Comparison of ENCODE assay signal across 9 cellular contexts in genomic region chr6:7910298-7910653, GRCh38. TPM values are rescaled to one million over a fixed set of nuclear protein-coding genes. Genes with fewer than 3 reads are reported as not detected.
DNase-seq lines count a peak whose midpoint lies in the region; ATAC-seq and TF ChIP-seq lines count a peak whose summit lies in the region.
"Had no signal": no experiment of that assay in that cellular context is flagged by ENCODE, and none has a peak within 500 bp of the region (broad histone marks: within the 10 kb centered on the region; RNA-seq: fewer than 3 reads in every experiment).

No MANE protein-coding gene starts in this region.

- intact Hi-C loops in colonic mucosa (cut with DNase I): loop anchor here (10.0 kb wide), 1 partner anchor 185 kb away; the partner anchor contains the start of gene BMP6

- H3K4me3 ChIP-seq in colonic mucosa: peak overlapping the region; percentile 74

- ATAC-seq in activated T-cell treated with anti-CD3 and anti-CD28 coated beads, Interleukin-2, amount 50 U/mL, for 4 hours: peak; percentile 58 to 59
- peak; percentile 25 for ATAC-seq in HG03159 (IDR thresholded peaks at IDR 0.05; ENCODE audit: unreplicated experiment)
- ATAC-seq in naive thymus-derived CD8-positive, alpha-beta T cell: peak; percentile 54 to 59

- H3K4me1 Mint-ChIP-seq in activated T-cell treated with anti-CD3 and anti-CD28 coated beads, Interleukin-2, amount 50 U/mL, for 4 hours (ENCODE audit: low read depth): peaks cover 9% of the 10 kb centered on the region
- peaks cover 5 to 14% (median 8%) of the 10 kb centered on the region in 4 donors for H3K4me1 Mint-ChIP-seq in naive thymus-derived CD8-positive, alpha-beta T cell

- no peaks in the 10 kb centered on the region for H3K4me1 ChIP-seq in colonic mucosa

- peak overlapping the region; percentile 57 for H3K27ac ChIP-seq in colonic mucosa

- DNase-seq in activated T-cell treated with anti-CD3 and anti-CD28 coated beads, Interleukin-2, amount 50 U/mL, for 4 hours: no peak
- DNase-seq in activated T-cell treated with anti-CD3 and anti-CD28 coated beads for 4 hours (no peak), colonic mucosa (no peak), NCI-H1105 (lab: John Stamatoyannopoulos, UW) (no peak), EL (no peak)
- DNase-seq in naive thymus-derived CD8-positive, alpha-beta T cell: no peak
- DNase-seq in activated CD4-positive, alpha-beta T cell treated with anti-CD3 and anti-CD28 coated beads, Interleukin-2, amount 50 U/mL, for 4 hours: no peak

- H3K9ac ChIP-seq in colonic mucosa (ENCODE audit: low read depth in 2 of 2, low read length in 2 of 2): peak overlapping the region in 1 of 2 donors; percentile 87

- H3K9me3 ChIP-seq in colonic mucosa: no peaks in the 10 kb centered on the region

- no peaks in the 10 kb centered on the region for H3K27me3 ChIP-seq in colonic mucosa

- H3K9me3 Mint-ChIP-seq in activated T-cell treated with anti-CD3 and anti-CD28 coated beads, Interleukin-2, amount 50 U/mL, for 4 hours: no peaks in the 10 kb centered on the region
- H3K9me3 Mint-ChIP-seq in naive thymus-derived CD8-positive, alpha-beta T cell: no peaks in the 10 kb centered on the region
- H3K9me3 Mint-ChIP-seq: activated naive CD4-positive, alpha-beta T cell treated with anti-CD3 and anti-CD28 coated beads, Interleukin-2, amount 50 U/mL, for 24 hours had no signal

- no peak for TF ChIP-seq CTCF in colonic mucosa (IDR thresholded peaks at IDR 0.05)

- no peak overlapping the region for H3K27ac Mint-ChIP-seq in naive thymus-derived CD8-positive, alpha-beta T cell

- no peak overlapping the region for H3K4me3 Mint-ChIP-seq in activated T-cell treated with anti-CD3 and anti-CD28 coated beads, Interleukin-2, amount 50 U/mL, for 4 hours
- H3K4me3 Mint-ChIP-seq in naive thymus-derived CD8-positive, alpha-beta T cell: peak overlapping the region in 2 of 10 donors; percentile 17 to 66

- no peaks in the 10 kb centered on the region for H3K36me3 ChIP-seq in colonic mucosa

- no peaks in the 10 kb centered on the region for H3K27me3 Mint-ChIP-seq in activated T-cell treated with anti-CD3 and anti-CD28 coated beads, Interleukin-2, amount 50 U/mL, for 4 hours (ENCODE audit: low read depth)
- H3K27me3 Mint-ChIP-seq in naive thymus-derived CD8-positive, alpha-beta T cell: no peaks in the 10 kb centered on the region
- H3K27me3 Mint-ChIP-seq: activated naive CD4-positive, alpha-beta T cell treated with anti-CD3 and anti-CD28 coated beads, Interleukin-2, amount 50 U/mL, for 24 hours had no signal

- POLR2A ChIA-PET in naive thymus-derived CD8-positive, alpha-beta T cell (lab: Charles Lee): no interaction called here

- H3K36me3 Mint-ChIP-seq in activated T-cell treated with anti-CD3 and anti-CD28 coated beads, Interleukin-2, amount 50 U/mL, for 4 hours (ENCODE audit: insufficient read depth): no peaks in the 10 kb centered on the region
- H3K36me3 Mint-ChIP-seq in naive thymus-derived CD8-positive, alpha-beta T cell: no peaks in the 10 kb centered on the region
- H3K36me3 Mint-ChIP-seq: activated naive CD4-positive, alpha-beta T cell treated with anti-CD3 and anti-CD28 coated beads, Interleukin-2, amount 50 U/mL, for 24 hours had no signal

RNA-seq across cellular contexts. Expression of gene TXNDC5, which starts 0.3 kb away (rescaled TPM):
- total RNA-seq in activated T-cell treated with anti-CD3 and anti-CD28 coated beads, Interleukin-2, amount 50 U/mL, for 4 hours: 100 to 1,000 TPM; 121 to 131 (median 122) TPM
- total RNA-seq in colonic mucosa: 100 to 1,000 TPM in 1 of 2 donors, 10 to 100 TPM in 1; 82.2 to 126 TPM
- total RNA-seq in naive thymus-derived CD8-positive, alpha-beta T cell: 10 to 100 TPM; 10.7 to 12.1 TPM
- 10 to 100 TPM; 14.5 to 25.2 (median 24.6) TPM for polyA plus RNA-seq in naive thymus-derived CD8-positive, alpha-beta T cell

Comparison
In these comparisons a context has a peak if more than half of its experiments do, and no peak if none do; other contexts are left out.
1. RNA of gene TXNDC5, which starts 0.3 kb away (total RNA-seq): 82.2 to 126 TPM in colonic mucosa and 121 to 131 TPM in activated T-cell treated with anti-CD3 and anti-CD28 coated beads, Interleukin-2, amount 50 U/mL, for 4 hours; 10.7 to 12.1 TPM in naive thymus-derived CD8-positive, alpha-beta T cell; every median in the first group is over 4 times any median in the second.
2. Peak in every context shown above with its lines, with median percentiles within 50 percentile points of each other: ATAC-seq.